Comparison of ENCODE assay signal across 8 cellular contexts in the genomic region with DNA sequence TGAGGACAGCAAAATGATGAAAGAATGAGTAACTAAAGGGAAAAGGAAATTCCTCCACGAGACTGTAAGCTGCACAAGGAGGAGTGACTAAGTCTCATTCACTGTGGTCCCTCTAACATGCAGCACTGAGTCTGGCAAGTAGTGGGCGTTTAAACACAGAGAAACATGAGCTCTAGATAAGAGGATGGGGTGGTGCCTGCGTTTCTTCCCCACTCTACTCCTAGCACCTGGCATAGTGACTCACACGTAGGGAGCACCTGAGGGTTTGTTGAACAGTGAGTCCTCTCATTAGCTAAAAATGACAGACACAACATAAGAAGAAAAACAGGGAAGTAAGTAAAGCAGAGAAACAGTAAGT.
A peak's percentile ranks its signal among the peaks of the same experiment; 100 is the strongest.
DNase-seq lines count a peak whose midpoint lies in the region; TF ChIP-seq lines count a peak whose summit lies in the region.

No MANE protein-coding gene starts in this region.

- no peak overlapping the region for H3K4me3 ChIP-seq in breast epithelium

- intact Hi-C loops in breast epithelium (cut with DNase I; ENCODE audit: low total_unique reads), result no loop called here

- no peaks in the 10 kb centered on the region for H3K36me3 ChIP-seq in breast epithelium

- no peaks in the 10 kb centered on the region for H3K9me3 ChIP-seq in breast epithelium

- H3K4me1 ChIP-seq in breast epithelium, result no peaks in the 10 kb centered on the region

- H3K27ac ChIP-seq in breast epithelium, result peak overlapping the region; percentile 19 to 71

- no peak for TF ChIP-seq POLR2A in breast epithelium (IDR thresholded peaks at IDR 0.05)

- H3K27me3 ChIP-seq in breast epithelium, result no peaks in the 10 kb centered on the region

- DNase-seq in DMS53 (lab: John Stamatoyannopoulos, UW), result peak; percentile 93
- DNase-seq in LoVo (ENCODE audit: low spot score), result peak; percentile 79
- no peak for DNase-seq in breast epithelium (ENCODE audit: low spot score in 2 of 2)
- DNase-seq in mucosa of gallbladder (ENCODE audit: low spot score), result peak; percentile 58
- no peak for DNase-seq in retina
- no peak for DNase-seq in NCI-H2171 (lab: John Stamatoyannopoulos, UW)
- DNase-seq in epidermal melanocyte (ENCODE audit: insufficient read length, low spot score), result no peak
- no peak for DNase-seq in NCI-H774 (lab: John Stamatoyannopoulos, UW)

- TF ChIP-seq CTCF in breast epithelium (IDR thresholded peaks at IDR 0.05), result no peak

Comparison
In these comparisons a context has a peak if more than half of its experiments do, and no peak if none do; other contexts are left out.
1. DNase-seq: peak in DMS53 (single experiment), LoVo (single experiment) and mucosa of gallbladder (single experiment); none in breast epithelium (0 of 2), retina (single experiment), NCI-H2171 (single experiment), epidermal melanocyte (single experiment) and NCI-H774 (single experiment).